ENCODE assay signal across 36 cellular contexts in genomic region chr1:199791495-199791894, GRCh38.
"Had no signal": no experiment of that assay in that cellular context is flagged by ENCODE, and none has a peak within 500 bp of the region (broad histone marks: within the 10 kb centered on the region; RNA-seq: fewer than 3 reads in every experiment).

No MANE protein-coding gene starts in this region.

- H3K36me3 ChIP-seq: MG63 had no signal

- DNase-seq: Karpas-422, Kasumi-1, MG63, MM.1S, MV-4-11, NCI-H1092, NCI-H1092 treated with DMSO at 0.1 percent for 48 hours, NCI-H1105, NCI-H1105 treated with DMSO at 0.1 percent for 48 hours, NCI-H1417, NCI-H1417 treated with DMSO at 0.1 percent for 48 hours, NCI-H1436, NCI-H1436 treated with DMSO at 0.1 percent for 48 hours, NCI-H146, NCI-H1694, NCI-H1694 treated with DMSO at 0.1 percent for 48 hours, NCI-H187, NCI-H187 treated with DMSO at 0.1 percent for 48 hours, NCI-H1930, NCI-H2029, NCI-H2029 treated with DMSO at 0.1 percent for 48 hours, NCI-H2081, NCI-H2081 treated with DMSO at 0.1 percent for 48 hours, NCI-H2107, NCI-H2171, NCI-H2171 treated with DMSO at 0.1 percent for 48 hours, NCI-H2227 treated with DMSO at 0.1 percent for 48 hours, NCI-H226, NCI-H345, NCI-H446, NCI-H446 treated with DMSO at 0.1 percent for 48 hours, NCI-H510A, NCI-H510A treated with DMSO at 0.1 percent for 48 hours, NCI-H524, NCI-H524 treated with DMSO at 0.1 percent for 48 hours, NCI-H526 had no signal

- H3K27me3 ChIP-seq: MG63 had no signal

- H3K9me3 ChIP-seq: MG63 had no signal

- H3K4me3 ChIP-seq: MG63 had no signal
